33 cellular contexts compared by ENCODE assay signal in genomic region chr4:106186201-106186600, GRCh38.
"Had no signal": no experiment of that assay in that cellular context is flagged by ENCODE, and none has a peak within 500 bp of the region (broad histone marks: within the 10 kb centered on the region; RNA-seq: fewer than 3 reads in every experiment).

No MANE protein-coding gene starts in this region.

- H3K27me3 Mint-ChIP-seq: activated CD4-positive, alpha-beta T cell treated with anti-CD3 and anti-CD28 coated beads for 36 hours; activated CD4-positive, alpha-beta T cell treated with anti-CD3 and anti-CD28 coated beads, Interleukin-2, amount 10 ng/mL, durations not matched to agents 7 days and 5 days; activated naive CD4-positive, alpha-beta T cell treated with anti-CD3 and anti-CD28 coated beads, Interleukin-2, amount 50 U/mL, for 24 hours; activated naive CD8-positive, alpha-beta T cell treated with anti-CD3 and anti-CD28 coated beads, Interleukin-2, amount 10 ng/mL, durations not matched to agents 7 days and 5 days; activated T-cell treated with anti-CD3 and anti-CD28 coated beads, Interleukin-2, amount 50 U/mL, for 24 hours; brain had no signal

- H3K27me3 ChIP-seq: adrenal gland, MG63, Peyer's patch, SJSA1 had no signal

- H3K4me1 ChIP-seq: adrenal gland, Peyer's patch, SJSA1 had no signal

- H3K27ac ChIP-seq: adrenal gland, Peyer's patch, SJSA1 had no signal

- DNase-seq: activated CD4-positive, alpha-beta T cell treated with anti-CD3 and anti-CD28 coated beads for 36 hours; activated CD4-positive, alpha-beta T cell treated with anti-CD3 and anti-CD28 coated beads, Interleukin-2, amount 10 ng/mL, durations not matched to agents 7 days and 5 days; activated CD4-positive, alpha-beta T cell treated with anti-CD3 and anti-CD28 coated beads, Interleukin-2, amount 50 U/mL, for 48 hours; activated CD8-positive, alpha-beta T cell treated with anti-CD3 and anti-CD28 coated beads, Interleukin-2, amount 10 ng/mL, durations not matched to agents 7 days and 5 days; activated gamma-delta T cell; activated naive CD4-positive, alpha-beta T cell treated with Interleukin-2 at 50 U/mL for 16 hours; activated naive CD8-positive, alpha-beta T cell treated with anti-CD3 and anti-CD28 coated beads, Interleukin-2, amount 10 ng/mL, durations not matched to agents 7 days and 5 days; activated T-cell treated with anti-CD3 and anti-CD28 coated beads, Interleukin-2, amount 50 U/mL, for 24 hours; adrenal gland; anterior cingulate cortex; central memory CD4-positive, alpha-beta T cell; Kasumi-1; KG1; MG63; NCI-H1048; NCI-H1105 treated with DMSO at 0.1 percent for 48 hours; NCI-H1436; NCI-H1694; NCI-H1930; NCI-H2081 treated with DMSO at 0.1 percent for 48 hours; NCI-H510A; NCI-H526; NCI-H748 treated with DMSO at 0.1 percent for 48 hours; NK-92 treated with Interleukin-12 subunit alpha and Interleukin-12 subunit beta, amount 100 ng/mL, for 24 hours; PC-3; Peyer's patch; RPMI8226; SHP77 treated with DMSO at 0.1 percent for 48 hours; T1000 had no signal

- H3K4me3 Mint-ChIP-seq: activated CD4-positive, alpha-beta T cell treated with anti-CD3 and anti-CD28 coated beads for 36 hours; activated CD4-positive, alpha-beta T cell treated with anti-CD3 and anti-CD28 coated beads, Interleukin-2, amount 10 ng/mL, durations not matched to agents 7 days and 5 days; activated CD8-positive, alpha-beta T cell treated with anti-CD3 and anti-CD28 coated beads, Interleukin-2, amount 10 ng/mL, durations not matched to agents 7 days and 5 days; activated naive CD4-positive, alpha-beta T cell treated with anti-CD3 and anti-CD28 coated beads, Interleukin-2, amount 50 U/mL, for 24 hours; activated naive CD8-positive, alpha-beta T cell treated with anti-CD3 and anti-CD28 coated beads, Interleukin-2, amount 10 ng/mL, durations not matched to agents 7 days and 5 days; activated T-cell treated with anti-CD3 and anti-CD28 coated beads, Interleukin-2, amount 50 U/mL, for 24 hours; brain had no signal

- H3K4me3 ChIP-seq: adrenal gland, MG63, Peyer's patch, SJSA1 had no signal

- H3K4me1 Mint-ChIP-seq: activated CD4-positive, alpha-beta T cell treated with anti-CD3 and anti-CD28 coated beads for 36 hours; activated CD4-positive, alpha-beta T cell treated with anti-CD3 and anti-CD28 coated beads, Interleukin-2, amount 10 ng/mL, durations not matched to agents 7 days and 5 days; activated naive CD4-positive, alpha-beta T cell treated with anti-CD3 and anti-CD28 coated beads, Interleukin-2, amount 50 U/mL, for 24 hours; activated naive CD8-positive, alpha-beta T cell treated with anti-CD3 and anti-CD28 coated beads, Interleukin-2, amount 10 ng/mL, durations not matched to agents 7 days and 5 days; brain had no signal

- H3K9me3 ChIP-seq: adrenal gland, MG63, Peyer's patch, SJSA1 had no signal

- H3K36me3 ChIP-seq: adrenal gland had no signal

- H3K27ac Mint-ChIP-seq: activated CD4-positive, alpha-beta T cell treated with anti-CD3 and anti-CD28 coated beads for 36 hours; activated CD4-positive, alpha-beta T cell treated with anti-CD3 and anti-CD28 coated beads, Interleukin-2, amount 10 ng/mL, durations not matched to agents 7 days and 5 days; activated CD8-positive, alpha-beta T cell treated with anti-CD3 and anti-CD28 coated beads, Interleukin-2, amount 10 ng/mL, durations not matched to agents 7 days and 5 days; activated naive CD4-positive, alpha-beta T cell treated with anti-CD3 and anti-CD28 coated beads, Interleukin-2, amount 50 U/mL, for 24 hours; activated naive CD8-positive, alpha-beta T cell treated with anti-CD3 and anti-CD28 coated beads, Interleukin-2, amount 10 ng/mL, durations not matched to agents 7 days and 5 days; activated T-cell treated with anti-CD3 and anti-CD28 coated beads, Interleukin-2, amount 50 U/mL, for 24 hours; activated T-helper 2 cell treated with anti-CD3 and anti-CD28 coated beads, Interferon-gamma antibody, Interleukin-2, Interleukin-4, amounts not matched to agents 10 μg/mL and 5 μg/mL and 100 μg/mL, durations not matched to agents 14 hours and 24 hours and 36 hours; brain had no signal
